Comparison of ENCODE assay signal across 18 cellular contexts in genomic region chr4:165631912-165632311, GRCh38.
DNase-seq lines count a peak whose midpoint lies in the region; ATAC-seq and TF ChIP-seq lines count a peak whose summit lies in the region.
"Had no signal": no experiment of that assay in that cellular context is flagged by ENCODE, and none has a peak within 500 bp of the region (broad histone marks: within the 10 kb centered on the region; RNA-seq: fewer than 3 reads in every experiment).

No MANE protein-coding gene starts in this region.

- no peak overlapping the region for H3K27ac Mint-ChIP-seq in activated naive CD8-positive, alpha-beta T cell treated with anti-CD3 and anti-CD28 coated beads, Interleukin-2, amount 50 U/mL, for 24 hours
- H3K27ac Mint-ChIP-seq: B cell; natural killer cell treated with Interleukin-12 subunit alpha and Interleukin-12 subunit beta and Interleukin-15 and Interleukin-18, amount 100 ng/mL, for 72 hours had no signal

- H3K4me3 Mint-ChIP-seq in activated naive CD8-positive, alpha-beta T cell treated with anti-CD3 and anti-CD28 coated beads, Interleukin-2, amount 50 U/mL, for 24 hours, result no peak overlapping the region
- H3K4me3 Mint-ChIP-seq: B cell; natural killer cell treated with Interleukin-12 subunit alpha and Interleukin-12 subunit beta and Interleukin-15 and Interleukin-18, amount 100 ng/mL, for 72 hours had no signal

- H3K9me3 ChIP-seq in parathyroid adenoma (ENCODE audit: control insufficient read depth, low read length), result no peaks in the 10 kb centered on the region
- H3K9me3 ChIP-seq: prostate gland, thoracic aorta had no signal

- no peaks in the 10 kb centered on the region for H3K79me2 ChIP-seq in parathyroid adenoma

- H3K4me2 ChIP-seq in parathyroid adenoma (ENCODE audit: low read length), result peak overlapping the region; percentile 29

- H3K36me3 Mint-ChIP-seq in activated naive CD8-positive, alpha-beta T cell treated with anti-CD3 and anti-CD28 coated beads, Interleukin-2, amount 50 U/mL, for 24 hours (ENCODE audit: low read depth), result no peaks in the 10 kb centered on the region
- H3K36me3 Mint-ChIP-seq: natural killer cell treated with Interleukin-12 subunit alpha and Interleukin-12 subunit beta and Interleukin-15 and Interleukin-18, amount 100 ng/mL, for 72 hours had no signal

- DNase-seq in NCI-H1436 (lab: John Stamatoyannopoulos, UW), result peak; percentile 47
- peak; percentile 27 for DNase-seq in NCI-H2171 (lab: John Stamatoyannopoulos, UW)
- peak; percentile 92 for DNase-seq in cerebellar cortex (ENCODE audit: low spot score)
- DNase-seq in activated naive CD8-positive, alpha-beta T cell treated with anti-CD3 and anti-CD28 coated beads, Interleukin-2, amount 50 U/mL, for 24 hours, result no peak
- DNase-seq in GDM1 (lab: John Stamatoyannopoulos, UW), result no peak
- DNase-seq: activated CD4-positive, alpha-beta T cell treated with anti-CD3 and anti-CD28 coated beads for 4 hours; activated gamma-delta T cell treated with Interleukin-2 at 50 U/mL for 16 hours; GF-D8; mesendoderm; NCI-H82 had no signal

- no peaks in the 10 kb centered on the region for H3K27me3 Mint-ChIP-seq in activated naive CD8-positive, alpha-beta T cell treated with anti-CD3 and anti-CD28 coated beads, Interleukin-2, amount 50 U/mL, for 24 hours
- H3K27me3 Mint-ChIP-seq: B cell; natural killer cell treated with Interleukin-12 subunit alpha and Interleukin-12 subunit beta and Interleukin-15 and Interleukin-18, amount 100 ng/mL, for 72 hours had no signal

- H3K9ac ChIP-seq in parathyroid adenoma, result no peak overlapping the region

- no peak overlapping the region for H2AFZ ChIP-seq in parathyroid adenoma

- no peak for ATAC-seq in activated naive CD8-positive, alpha-beta T cell treated with anti-CD3 and anti-CD28 coated beads, Interleukin-2, amount 50 U/mL, for 24 hours
- ATAC-seq in GM19467 (IDR thresholded peaks at IDR 0.05; ENCODE audit: unreplicated experiment), result no peak
- ATAC-seq: GM12878; natural killer cell treated with Interleukin-12 subunit alpha and Interleukin-12 subunit beta and Interleukin-15 and Interleukin-18, amount 100 ng/mL, for 72 hours; Panc1 had no signal

- H3K4me3 ChIP-seq in parathyroid adenoma (ENCODE audit: low read depth, low read length), result peak overlapping the region; percentile 23
- H3K4me3 ChIP-seq: GM12878, prostate gland, thoracic aorta had no signal

- H3K27ac ChIP-seq in parathyroid adenoma, result peak overlapping the region; percentile 49
- H3K27ac ChIP-seq: prostate gland, thoracic aorta had no signal

- H3K36me3 ChIP-seq in parathyroid adenoma (ENCODE audit: control insufficient read depth, insufficient read depth, low read length), result no peaks in the 10 kb centered on the region
- H3K36me3 ChIP-seq: prostate gland, thoracic aorta had no signal

- H3K4me1 Mint-ChIP-seq in activated naive CD8-positive, alpha-beta T cell treated with anti-CD3 and anti-CD28 coated beads, Interleukin-2, amount 50 U/mL, for 24 hours, result no peaks in the 10 kb centered on the region
- H3K4me1 Mint-ChIP-seq: B cell had no signal

- no peaks in the 10 kb centered on the region for H3K27me3 ChIP-seq in parathyroid adenoma (ENCODE audit: control insufficient read depth, insufficient read depth, low read length)

- no peak for TF ChIP-seq CTCF in parathyroid adenoma (IDR thresholded peaks at IDR 0.05)

- H3K4me1 ChIP-seq in parathyroid adenoma, result peaks cover 7% of the 10 kb centered on the region
- H3K4me1 ChIP-seq: prostate gland had no signal

- no peaks in the 10 kb centered on the region for H3K9me3 Mint-ChIP-seq in activated naive CD8-positive, alpha-beta T cell treated with anti-CD3 and anti-CD28 coated beads, Interleukin-2, amount 50 U/mL, for 24 hours
- H3K9me3 Mint-ChIP-seq: natural killer cell treated with Interleukin-12 subunit alpha and Interleukin-12 subunit beta and Interleukin-15 and Interleukin-18, amount 100 ng/mL, for 72 hours had no signal

Comparison
In these comparisons a context has a peak if more than half of its experiments do, and no peak if none do; other contexts are left out.
1. DNase-seq: peak in NCI-H1436 (single experiment), NCI-H2171 (single experiment) and cerebellar cortex (single experiment); none in activated naive CD8-positive, alpha-beta T cell treated with anti-CD3 and anti-CD28 coated beads, Interleukin-2, amount 50 U/mL, for 24 hours (single experiment) and GDM1 (single experiment).